In genomic region chr11:111879637-111879960, GRCh38 we compare ENCODE assay signal across 8 cellular contexts. TPM values are rescaled to one million over a fixed set of nuclear protein-coding genes. Genes with fewer than 3 reads are reported as not detected.
DNase-seq lines count a peak whose midpoint lies in the region; ATAC-seq and TF ChIP-seq lines count a peak whose summit lies in the region.

No MANE protein-coding gene starts in this region.

- 14 to 40% methylated on average over 6 of the region's 6 CpGs for WGBS in sigmoid colon, 2 donors

- DNase-seq in SJSA1 (ENCODE audit: low read depth in 1 of 2, low spot score in 2 of 2) (no peak), foreskin keratinocyte (no peak), sigmoid colon (no peak), GF-D8 (lab: John Stamatoyannopoulos, UW) (no peak), activated gamma-delta T cell treated with Interleukin-2 at 50 U/mL for 16 hours (no peak)
- DNase-seq in stimulated activated CD4-positive, alpha-beta T cell treated with anti-CD3 and anti-CD28 coated beads, Interleukin-2, amount 100 ng/mL, for 48 hours, result no peak

- TF ChIP-seq CTCF in foreskin keratinocyte (conservative IDR thresholded peaks at IDR 0.05) (no peak), sigmoid colon (IDR thresholded peaks at IDR 0.05) (no peak)

- ATAC-seq in GM21529 (IDR thresholded peaks at IDR 0.05; ENCODE audit: unreplicated experiment), result peak; percentile 1
- ATAC-seq in foreskin keratinocyte, result no peak
- ATAC-seq in GM21576 (IDR thresholded peaks at IDR 0.05; ENCODE audit: unreplicated experiment), result no peak

- H3K27ac ChIP-seq in SJSA1, result peak overlapping the region; percentile 97
- H3K27ac ChIP-seq in foreskin keratinocyte, result peak overlapping the region; percentile 98
- peak overlapping the region; percentile 89 to 97 (median 92) for H3K27ac ChIP-seq in sigmoid colon

- peaks cover 4% of the 10 kb centered on the region; the same call in 1 of the 2 replicates for H3K4me1 ChIP-seq in SJSA1 (replicated peaks)
- no peaks in the 10 kb centered on the region for H3K4me1 ChIP-seq in foreskin keratinocyte
- peaks cover 0 to 14% (median 10%) of the 10 kb centered on the region in 4 donors for H3K4me1 ChIP-seq in sigmoid colon

- H3K4me3 ChIP-seq in SJSA1 (peak overlapping the region; percentile 51), sigmoid colon (peak overlapping the region; percentile 44 to 65 (median 58))

- H3K36me3 ChIP-seq in SJSA1 (no peaks in the 10 kb centered on the region), sigmoid colon (peaks cover 0 to 18% (median 0%) of the 10 kb centered on the region in 4 donors)

- intact Hi-C loops in sigmoid colon (cut with DNase I), result loop anchor here (1.0 to 5.0 kb wide), 6 partner anchors 33 to 208 kb away; partner anchors contain the start of genes DIXDC1, DLAT, HSPB2 and SDHD

- TF ChIP-seq EP300 in sigmoid colon (IDR thresholded peaks at IDR 0.05), result no peak

- H3K27me3 ChIP-seq in SJSA1 (replicated peaks) (no peaks in the 10 kb centered on the region), foreskin keratinocyte (no peaks in the 10 kb centered on the region), sigmoid colon (no peaks in the 10 kb centered on the region)

- H3K9me3 ChIP-seq in SJSA1 (replicated peaks) (no peaks in the 10 kb centered on the region), sigmoid colon (no peaks in the 10 kb centered on the region)

- TF ChIP-seq POLR2A in sigmoid colon (IDR thresholded peaks at IDR 0.05), result no peak

RNA-seq across cellular contexts. Expression of gene CFAP68, which starts 0.3 kb away (rescaled TPM):
- total RNA-seq in SJSA1 (2014; rRNA removed; shearing (Covaris generic)), result 1.7 and 8.6 TPM in 2 replicates
- total RNA-seq in foreskin keratinocyte (22.3 and 23.7 TPM in 2 replicates), sigmoid colon (10 to 100 TPM in 3 of 4 donors, 1 to 10 TPM in 1; 9.1 to 44.3 (median 13.4) TPM)
- polyA plus RNA-seq in foreskin keratinocyte (35.3 and 36.3 TPM in 2 replicates), sigmoid colon (10 to 100 TPM; 18.9 to 35.4 (median 23.4) TPM)

RNA-seq across cellular contexts. Expression of gene FDXACB1, which starts 0.6 kb away (rescaled TPM):
- total RNA-seq in SJSA1 (2014; rRNA removed; shearing (Covaris generic)), result 2.5 and 3.7 TPM in 2 replicates
- total RNA-seq in foreskin keratinocyte (5.0 and 5.2 TPM in 2 replicates), sigmoid colon (1 to 10 TPM in 2 of 4 donors, under 1 TPM in 2; 0.54 to 1.7 (median 1.1) TPM)
- polyA plus RNA-seq in foreskin keratinocyte (2.2 and 2.9 TPM in 2 replicates), sigmoid colon (1 to 10 TPM; 1.2 to 2.1 (median 1.2) TPM)

RNA-seq across cellular contexts. Expression of gene ALG9, which starts 8.2 kb away (rescaled TPM):
- 22.9 and 24.9 TPM in 2 replicates for total RNA-seq in SJSA1 (2014; rRNA removed; shearing (Covaris generic))
- total RNA-seq in foreskin keratinocyte (30.3 and 32.6 TPM in 2 replicates), sigmoid colon (10 to 100 TPM; 25.5 to 40.4 (median 28.1) TPM)
- polyA plus RNA-seq in foreskin keratinocyte (20.6 and 21.3 TPM in 2 replicates), sigmoid colon (10 to 100 TPM in 1 of 3 donors, 1 to 10 TPM in 2; 6.0 to 13.9 (median 8.1) TPM)

RNA-seq across cellular contexts. Expression of gene CRYAB, which starts 32.0 kb away (rescaled TPM):
- 0.97 and 3.1 TPM in 2 replicates for total RNA-seq in SJSA1 (2014; rRNA removed; shearing (Covaris generic))
- total RNA-seq in foreskin keratinocyte (0.85 and 2.0 TPM in 2 replicates), sigmoid colon (100 to 1,000 TPM; 151 to 299 (median 225) TPM)
- polyA plus RNA-seq in foreskin keratinocyte (1.0 and 1.2 TPM in 2 replicates), sigmoid colon (10 to 100 TPM; 25.0 to 99.7 (median 63.0) TPM)

RNA-seq across cellular contexts. Expression of gene HSPB2, which starts 32.9 kb away (rescaled TPM):
- total RNA-seq in SJSA1 (2014; rRNA removed; shearing (Covaris generic)), result not detected in 2 replicates
- total RNA-seq in foreskin keratinocyte, result not detected in 2 replicates
- 0.11 TPM in 1 of 2 replicates, not detected in the other for polyA plus RNA-seq in foreskin keratinocyte
- total RNA-seq in sigmoid colon, result 1 to 10 TPM in 2 of 4 donors, under 1 TPM in 1, not detected in 1; 0.83 to 3.0 (median 1.4) TPM
- polyA plus RNA-seq in sigmoid colon, result 10 to 100 TPM in 1 of 3 donors, 1 to 10 TPM in 1, under 1 TPM in 1; 0.69 to 11.4 (median 3.6) TPM
